8 cellular contexts compared by ENCODE assay signal in genomic region chr1:6423321-6423999, GRCh38. TPM values are rescaled to one million over a fixed set of nuclear protein-coding genes. Genes with fewer than 3 reads are reported as not detected.
A peak's percentile ranks its signal among the peaks of the same experiment; 100 is the strongest.
DNase-seq lines count a peak whose midpoint lies in the region; ATAC-seq and TF ChIP-seq lines count a peak whose summit lies in the region.

No MANE protein-coding gene starts in this region.

- peaks cover 15% of the 10 kb centered on the region for H3K4me1 Mint-ChIP-seq in activated B cell treated with CpG ODN at 0.5 μM for 24 hours

- DNase-seq in SIG-M5 treated with dmso at 0.1 percent for 504 hours (lab: John Stamatoyannopoulos, UW; ENCODE audit: unreplicated experiment) (peak; percentile 30), SIG-M5 (lab: John Stamatoyannopoulos, UW) (no peak), NCI-H1694 (lab: John Stamatoyannopoulos, UW) (peak; percentile 66), activated B cell treated with CpG ODN at 0.5 μM for 24 hours (peak; percentile 55), mucosa of descending colon (peak; percentile 83 to 88 (median 87))
- DNase-seq in central memory CD4-positive, alpha-beta T cell: peak; percentile 60
- peak; percentile 40 to 74 (median 55) for DNase-seq in stimulated activated naive CD4-positive, alpha-beta T cell (lab: John Stamatoyannopoulos, UW)

- H3K27me3 Mint-ChIP-seq in activated B cell treated with CpG ODN at 0.5 μM for 24 hours: peaks cover 50% of the 10 kb centered on the region

- no peak for TF ChIP-seq POLR2A in GM18505 (IDR thresholded peaks at IDR 0.05; ENCODE audit: borderline replicate concordance, extremely low read depth, insufficient read depth, insufficient read length)

- no peaks in the 10 kb centered on the region for H3K9me3 ChIP-seq in mucosa of descending colon

- CTCF ChIA-PET in activated B cell treated with CpG ODN at 0.5 μM for 24 hours (lab: Charles Lee): interaction anchor here (0.5 to 3.0 kb wide), 10 partner anchors 8 to 1526 kb away, joined by 3 to 26 read pairs (median 4); no protein-coding TSS in a partner anchor

- peak overlapping the region; percentile 55 for H3K4me3 Mint-ChIP-seq in activated B cell treated with CpG ODN at 0.5 μM for 24 hours

- no peaks in the 10 kb centered on the region for H3K9me3 Mint-ChIP-seq in activated B cell treated with CpG ODN at 0.5 μM for 24 hours

- H3K4me1 ChIP-seq in mucosa of descending colon (ENCODE audit: low read depth): peaks cover 58% of the 10 kb centered on the region

- POLR2A ChIA-PET in activated B cell treated with CpG ODN at 0.5 μM for 24 hours (lab: Charles Lee): no interaction called here

- no peaks in the 10 kb centered on the region for H3K36me3 Mint-ChIP-seq in activated B cell treated with CpG ODN at 0.5 μM for 24 hours (ENCODE audit: low read depth)

- TF ChIP-seq CTCF in activated B cell treated with CpG ODN at 0.5 μM for 24 hours (IDR thresholded peaks at IDR 0.05) (peak; percentile 46), mucosa of descending colon (IDR thresholded peaks at IDR 0.05) (peak; percentile 77)

- no peak overlapping the region for H3K4me3 ChIP-seq in mucosa of descending colon

- intact Hi-C loops in activated B cell treated with CpG ODN at 0.5 μM for 24 hours (cut with micrococcal nuclease) (loop anchor here (1.0 kb wide), 1 partner anchor 15 kb away; no protein-coding TSS in a partner anchor), mucosa of descending colon (cut with DNase I, micrococcal nuclease) (no loop called here)

- H3K27ac Mint-ChIP-seq in activated B cell treated with CpG ODN at 0.5 μM for 24 hours: no peak overlapping the region

- H3K36me3 ChIP-seq in mucosa of descending colon (ENCODE audit: low read depth): no peaks in the 10 kb centered on the region

- ATAC-seq in activated B cell treated with CpG ODN at 0.5 μM for 24 hours (ENCODE audit: low read depth) (peak; percentile 77), mucosa of descending colon (peak; percentile 50), GM18505 (IDR thresholded peaks at IDR 0.05; ENCODE audit: unreplicated experiment) (no peak)

RNA-seq across cellular contexts. Expression of gene ESPN, which starts 1.1 kb away (rescaled TPM):
- total RNA-seq in activated B cell treated with CpG ODN at 0.5 μM for 24 hours (0.18 TPM in 1 of 2 replicates, not detected in the other), mucosa of descending colon (100 to 1,000 TPM in 2 of 3 donors, 10 to 100 TPM in 1; 65.7 to 137 (median 124) TPM)

RNA-seq across cellular contexts. Expression of gene HES2, which starts 3.7 kb away (rescaled TPM):
- not detected in 2 replicates for total RNA-seq in activated B cell treated with CpG ODN at 0.5 μM for 24 hours
- total RNA-seq in mucosa of descending colon: 10 to 100 TPM in 2 of 3 donors, 1 to 10 TPM in 1; 8.6 to 23.0 (median 22.4) TPM

RNA-seq across cellular contexts. Expression of gene ACOT7, which starts 29.9 kb away (rescaled TPM):
- total RNA-seq in activated B cell treated with CpG ODN at 0.5 μM for 24 hours: 12.3 and 12.7 TPM in 2 replicates
- 10 to 100 TPM; 37.9 to 60.1 (median 42.7) TPM for total RNA-seq in mucosa of descending colon

RNA-seq across cellular contexts. Expression of gene TNFRSF25, which starts 42.5 kb away (rescaled TPM):
- total RNA-seq in activated B cell treated with CpG ODN at 0.5 μM for 24 hours (2.5 and 2.8 TPM in 2 replicates), mucosa of descending colon (10 to 100 TPM; 18.3 to 45.1 (median 35.3) TPM)

Comparison
In these comparisons a context has a peak if more than half of its experiments do, and no peak if none do; other contexts are left out.
1. RNA of gene ESPN, which starts 1.1 kb away (total RNA-seq): 65.7 to 137 TPM in mucosa of descending colon; 0.18 TPM in activated B cell treated with CpG ODN at 0.5 μM for 24 hours; every median in the first group is over 10 times any median in the second.